In the genomic region with DNA sequence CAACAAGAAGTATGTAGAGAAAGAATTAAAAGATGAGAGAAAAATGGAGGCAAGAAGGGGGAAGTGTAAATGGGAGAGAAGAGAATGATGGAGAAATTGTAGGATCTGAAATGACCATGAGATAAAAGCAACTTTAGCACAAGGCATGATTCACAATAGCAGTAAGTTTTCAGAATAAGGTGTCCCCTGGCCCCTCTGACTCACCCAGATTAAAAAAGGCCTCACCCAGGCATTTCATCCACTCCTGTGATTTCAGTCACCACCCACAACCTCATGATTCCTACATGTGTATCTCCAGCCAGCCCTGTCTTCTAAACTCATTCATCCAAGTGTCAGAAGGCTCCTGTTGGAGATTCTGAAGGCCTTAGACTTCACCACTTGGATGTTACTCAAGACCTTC, we compare ENCODE assay signal across 1 cellular context.
TF ChIP-seq lines count a peak whose summit lies in the region.

No MANE protein-coding gene starts in this region.

TF ChIP-seq in GM12878, 131 proteins besides CTCF, POLR2A, EP300 and RAD21 (continued from another document):
- TF ChIP-seq, protein P1, sequence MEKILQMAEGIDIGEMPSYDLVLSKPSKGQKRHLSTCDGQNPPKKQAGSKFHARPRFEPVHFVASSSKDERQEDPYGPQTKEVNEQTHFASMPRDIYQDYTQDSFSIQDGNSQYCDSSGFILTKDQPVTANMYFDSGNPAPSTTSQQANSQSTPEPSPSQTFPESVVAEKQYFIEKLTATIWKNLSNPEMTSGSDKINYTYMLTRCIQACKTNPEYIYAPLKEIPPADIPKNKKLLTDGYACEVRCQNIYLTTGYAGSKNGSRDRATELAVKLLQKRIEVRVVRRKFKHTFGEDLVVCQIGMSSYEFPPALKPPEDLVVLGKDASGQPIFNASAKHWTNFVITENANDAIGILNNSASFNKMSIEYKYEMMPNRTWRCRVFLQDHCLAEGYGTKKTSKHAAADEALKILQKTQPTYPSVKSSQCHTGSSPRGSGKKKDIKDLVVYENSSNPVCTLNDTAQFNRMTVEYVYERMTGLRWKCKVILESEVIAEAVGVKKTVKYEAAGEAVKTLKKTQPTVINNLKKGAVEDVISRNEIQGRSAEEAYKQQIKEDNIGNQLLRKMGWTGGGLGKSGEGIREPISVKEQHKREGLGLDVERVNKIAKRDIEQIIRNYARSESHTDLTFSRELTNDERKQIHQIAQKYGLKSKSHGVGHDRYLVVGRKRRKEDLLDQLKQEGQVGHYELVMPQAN (conservative IDR thresholded peaks at IDR 0.05): no peak
- TF ChIP-seq TCF12 (IDR thresholded peaks at IDR 0.05; ENCODE audit: low read depth, low read length): no peak
- TF ChIP-seq SIX5 (IDR thresholded peaks at IDR 0.05; ENCODE audit: low read depth, low read length, severe bottlenecking): no peak
- TF ChIP-seq, protein P2, sequence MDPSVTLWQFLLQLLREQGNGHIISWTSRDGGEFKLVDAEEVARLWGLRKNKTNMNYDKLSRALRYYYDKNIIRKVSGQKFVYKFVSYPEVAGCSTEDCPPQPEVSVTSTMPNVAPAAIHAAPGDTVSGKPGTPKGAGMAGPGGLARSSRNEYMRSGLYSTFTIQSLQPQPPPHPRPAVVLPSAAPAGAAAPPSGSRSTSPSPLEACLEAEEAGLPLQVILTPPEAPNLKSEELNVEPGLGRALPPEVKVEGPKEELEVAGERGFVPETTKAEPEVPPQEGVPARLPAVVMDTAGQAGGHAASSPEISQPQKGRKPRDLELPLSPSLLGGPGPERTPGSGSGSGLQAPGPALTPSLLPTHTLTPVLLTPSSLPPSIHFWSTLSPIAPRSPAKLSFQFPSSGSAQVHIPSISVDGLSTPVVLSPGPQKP (IDR thresholded peaks at IDR 0.05; ENCODE audit: low read depth, low read length): no peak
- TF ChIP-seq LARP7 (IDR thresholded peaks at IDR 0.05): no peak
- TF ChIP-seq, protein P3, sequence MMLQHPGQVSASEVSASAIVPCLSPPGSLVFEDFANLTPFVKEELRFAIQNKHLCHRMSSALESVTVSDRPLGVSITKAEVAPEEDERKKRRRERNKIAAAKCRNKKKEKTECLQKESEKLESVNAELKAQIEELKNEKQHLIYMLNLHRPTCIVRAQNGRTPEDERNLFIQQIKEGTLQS (IDR thresholded peaks at IDR 0.05; ENCODE audit: borderline replicate concordance, extremely low read depth, low read depth, low read length): no peak
- TF ChIP-seq ZSCAN29 (IDR thresholded peaks at IDR 0.05): no peak
- TF ChIP-seq, protein P4, sequence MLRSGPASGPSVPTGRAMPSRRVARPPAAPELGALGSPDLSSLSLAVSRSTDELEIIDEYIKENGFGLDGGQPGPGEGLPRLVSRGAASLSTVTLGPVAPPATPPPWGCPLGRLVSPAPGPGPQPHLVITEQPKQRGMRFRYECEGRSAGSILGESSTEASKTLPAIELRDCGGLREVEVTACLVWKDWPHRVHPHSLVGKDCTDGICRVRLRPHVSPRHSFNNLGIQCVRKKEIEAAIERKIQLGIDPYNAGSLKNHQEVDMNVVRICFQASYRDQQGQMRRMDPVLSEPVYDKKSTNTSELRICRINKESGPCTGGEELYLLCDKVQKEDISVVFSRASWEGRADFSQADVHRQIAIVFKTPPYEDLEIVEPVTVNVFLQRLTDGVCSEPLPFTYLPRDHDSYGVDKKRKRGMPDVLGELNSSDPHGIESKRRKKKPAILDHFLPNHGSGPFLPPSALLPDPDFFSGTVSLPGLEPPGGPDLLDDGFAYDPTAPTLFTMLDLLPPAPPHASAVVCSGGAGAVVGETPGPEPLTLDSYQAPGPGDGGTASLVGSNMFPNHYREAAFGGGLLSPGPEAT (IDR thresholded peaks at IDR 0.05; ENCODE audit: low read depth): no peak
- no peak for TF ChIP-seq SRF (IDR thresholded peaks at IDR 0.05; ENCODE audit: low read depth in 2 of 2, low read length in 2 of 2)
- TF ChIP-seq, protein P5, sequence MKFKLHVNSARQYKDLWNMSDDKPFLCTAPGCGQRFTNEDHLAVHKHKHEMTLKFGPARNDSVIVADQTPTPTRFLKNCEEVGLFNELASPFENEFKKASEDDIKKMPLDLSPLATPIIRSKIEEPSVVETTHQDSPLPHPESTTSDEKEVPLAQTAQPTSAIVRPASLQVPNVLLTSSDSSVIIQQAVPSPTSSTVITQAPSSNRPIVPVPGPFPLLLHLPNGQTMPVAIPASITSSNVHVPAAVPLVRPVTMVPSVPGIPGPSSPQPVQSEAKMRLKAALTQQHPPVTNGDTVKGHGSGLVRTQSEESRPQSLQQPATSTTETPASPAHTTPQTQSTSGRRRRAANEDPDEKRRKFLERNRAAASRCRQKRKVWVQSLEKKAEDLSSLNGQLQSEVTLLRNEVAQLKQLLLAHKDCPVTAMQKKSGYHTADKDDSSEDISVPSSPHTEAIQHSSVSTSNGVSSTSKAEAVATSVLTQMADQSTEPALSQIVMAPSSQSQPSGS (IDR thresholded peaks at IDR 0.05; ENCODE audit: low read length): no peak; the same call in 1 of the 2 replicates
- no peak; the same call in 1 of the 2 replicates for TF ChIP-seq MTA3 (IDR thresholded peaks at IDR 0.05; ENCODE audit: borderline replicate concordance, low read length)
- TF ChIP-seq DPF2 (IDR thresholded peaks at IDR 0.05): no peak
- TF ChIP-seq, protein P6, sequence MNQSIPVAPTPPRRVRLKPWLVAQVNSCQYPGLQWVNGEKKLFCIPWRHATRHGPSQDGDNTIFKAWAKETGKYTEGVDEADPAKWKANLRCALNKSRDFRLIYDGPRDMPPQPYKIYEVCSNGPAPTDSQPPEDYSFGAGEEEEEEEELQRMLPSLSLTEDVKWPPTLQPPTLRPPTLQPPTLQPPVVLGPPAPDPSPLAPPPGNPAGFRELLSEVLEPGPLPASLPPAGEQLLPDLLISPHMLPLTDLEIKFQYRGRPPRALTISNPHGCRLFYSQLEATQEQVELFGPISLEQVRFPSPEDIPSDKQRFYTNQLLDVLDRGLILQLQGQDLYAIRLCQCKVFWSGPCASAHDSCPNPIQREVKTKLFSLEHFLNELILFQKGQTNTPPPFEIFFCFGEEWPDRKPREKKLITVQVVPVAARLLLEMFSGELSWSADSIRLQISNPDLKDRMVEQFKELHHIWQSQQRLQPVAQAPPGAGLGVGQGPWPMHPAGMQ (IDR thresholded peaks at IDR 0.05; ENCODE audit: borderline replicate concordance): no peak
- peak; percentile 38; the same call in 1 of the 2 replicates for TF ChIP-seq POLR2AphosphoS2 (IDR thresholded peaks at IDR 0.05; ENCODE audit: low read depth, low read length)
- no peak for TF ChIP-seq EGR1 (IDR thresholded peaks at IDR 0.05; ENCODE audit: borderline replicate concordance in 1 of 2, low read depth in 2 of 2, low read length in 2 of 2)
- peak; percentile 31; the same call in 1 of the 2 replicates for TF ChIP-seq FOXM1 (IDR thresholded peaks at IDR 0.05; ENCODE audit: low read depth, low read length)
- TF ChIP-seq POU2F2 (IDR thresholded peaks at IDR 0.05; ENCODE audit: borderline replicate concordance, low read depth, low read length): peak; percentile 26; the same call in 1 of the 3 replicates
- TF ChIP-seq, protein P7, sequence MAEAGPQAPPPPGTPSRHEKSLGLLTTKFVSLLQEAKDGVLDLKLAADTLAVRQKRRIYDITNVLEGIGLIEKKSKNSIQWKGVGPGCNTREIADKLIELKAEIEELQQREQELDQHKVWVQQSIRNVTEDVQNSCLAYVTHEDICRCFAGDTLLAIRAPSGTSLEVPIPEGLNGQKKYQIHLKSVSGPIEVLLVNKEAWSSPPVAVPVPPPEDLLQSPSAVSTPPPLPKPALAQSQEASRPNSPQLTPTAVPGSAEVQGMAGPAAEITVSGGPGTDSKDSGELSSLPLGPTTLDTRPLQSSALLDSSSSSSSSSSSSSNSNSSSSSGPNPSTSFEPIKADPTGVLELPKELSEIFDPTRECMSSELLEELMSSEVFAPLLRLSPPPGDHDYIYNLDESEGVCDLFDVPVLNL (IDR thresholded peaks at IDR 0.05; ENCODE audit: low read depth, low read length): no peak
- TF ChIP-seq PAX5 (IDR thresholded peaks at IDR 0.05; ENCODE audit: borderline replicate concordance, low read depth, low read length): no peak
- no peak for TF ChIP-seq CHD1 (IDR thresholded peaks at IDR 0.05; ENCODE audit: low read depth, low read length)
- no peak for TF ChIP-seq CHD4 (IDR thresholded peaks at IDR 0.05)
- TF ChIP-seq NR2C2 (IDR thresholded peaks at IDR 0.05; ENCODE audit: borderline replicate concordance, control insufficient read depth, insufficient read length, low read depth): no peak
